In the genomic region with DNA sequence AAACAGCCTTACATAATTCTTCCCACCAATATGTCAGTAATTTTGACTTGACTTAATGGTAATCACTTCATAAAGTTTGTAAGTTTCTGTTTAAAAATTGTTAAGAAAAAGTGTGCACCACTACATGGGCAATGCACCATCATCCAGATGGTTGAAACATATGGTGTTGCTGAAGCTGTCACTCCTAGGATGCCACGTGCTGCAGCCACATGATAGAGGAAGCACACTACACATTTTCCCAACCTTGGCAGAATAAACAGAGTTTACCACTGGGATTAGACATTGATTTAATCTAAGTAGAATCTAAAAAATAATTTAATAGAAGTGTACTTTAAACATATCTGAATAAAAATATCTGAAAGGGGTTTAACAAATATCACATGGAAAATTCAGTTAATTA, we compare ENCODE assay signal across 19 cellular contexts.
"Had no signal": no experiment of that assay in that cellular context is flagged by ENCODE, and none has a peak within 500 bp of the region (broad histone marks: within the 10 kb centered on the region; RNA-seq: fewer than 3 reads in every experiment).

No MANE protein-coding gene starts in this region.

- H3K36me3 Mint-ChIP-seq: activated CD8-positive, alpha-beta memory T cell treated with anti-CD3 and anti-CD28 coated beads, Interleukin-2, amount 10 ng/mL, durations not matched to agents 7 days and 5 days; activated naive CD8-positive, alpha-beta T cell; natural killer cell treated with Interleukin-12 subunit alpha and Interleukin-12 subunit beta and Interleukin-15 and Interleukin-18, amount 100 ng/mL, for 72 hours had no signal

- H3K27ac Mint-ChIP-seq: activated CD4-positive, alpha-beta T cell treated with anti-CD3 and anti-CD28 coated beads for 36 hours; activated CD8-positive, alpha-beta memory T cell treated with anti-CD3 and anti-CD28 coated beads, Interleukin-2, amount 10 ng/mL, durations not matched to agents 7 days and 5 days; activated CD8-positive, alpha-beta T cell treated with anti-CD3 and anti-CD28 coated beads, Interleukin-2, amount 10 ng/mL, durations not matched to agents 7 days and 5 days; activated naive CD8-positive, alpha-beta T cell; activated T-helper 2 cell treated with anti-CD3 and anti-CD28 coated beads, Interferon-gamma antibody, Interleukin-2, Interleukin-4, amounts not matched to agents 10 μg/mL and 5 μg/mL and 100 μg/mL, durations not matched to agents 14 hours and 24 hours and 36 hours; natural killer cell treated with Interleukin-12 subunit alpha and Interleukin-12 subunit beta and Interleukin-15 and Interleukin-18, amount 100 ng/mL, for 72 hours had no signal

- H3K4me3 ChIP-seq: colonic mucosa, dorsolateral prefrontal cortex, mucosa of descending colon, tibial nerve had no signal

- DNase-seq: activated CD4-positive, alpha-beta T cell treated with anti-CD3 and anti-CD28 coated beads for 36 hours; activated CD4-positive, CD25-positive, alpha-beta regulatory T cell; activated CD8-positive, alpha-beta memory T cell treated with anti-CD3 and anti-CD28 coated beads, Interleukin-2, amount 10 ng/mL, durations not matched to agents 7 days and 5 days; activated CD8-positive, alpha-beta T cell treated with anti-CD3 and anti-CD28 coated beads, Interleukin-2, amount 10 ng/mL, durations not matched to agents 7 days and 5 days; activated naive CD4-positive, alpha-beta T cell; activated T-cell treated with anti-CD3 and anti-CD28 coated beads, Interleukin-2, amount 50 U/mL, for 48 hours; colonic mucosa; effector memory CD4-positive, alpha-beta T cell; islet precursor cell; left ventricle myocardium superior; mucosa of descending colon; right cardiac atrium; stimulated activated naive CD4-positive, alpha-beta T cell had no signal

- H3K27me3 Mint-ChIP-seq: activated CD4-positive, alpha-beta T cell treated with anti-CD3 and anti-CD28 coated beads for 36 hours; activated CD8-positive, alpha-beta memory T cell treated with anti-CD3 and anti-CD28 coated beads, Interleukin-2, amount 10 ng/mL, durations not matched to agents 7 days and 5 days; activated naive CD8-positive, alpha-beta T cell; central memory CD8-positive, alpha-beta T cell; natural killer cell treated with Interleukin-12 subunit alpha and Interleukin-12 subunit beta and Interleukin-15 and Interleukin-18, amount 100 ng/mL, for 72 hours had no signal

- H3K9me3 ChIP-seq: colonic mucosa, mucosa of descending colon, tibial nerve had no signal

- H3K4me1 ChIP-seq: colonic mucosa had no signal

- H3K4me3 Mint-ChIP-seq: activated CD4-positive, alpha-beta T cell treated with anti-CD3 and anti-CD28 coated beads for 36 hours; activated CD8-positive, alpha-beta memory T cell treated with anti-CD3 and anti-CD28 coated beads, Interleukin-2, amount 10 ng/mL, durations not matched to agents 7 days and 5 days; activated CD8-positive, alpha-beta T cell treated with anti-CD3 and anti-CD28 coated beads, Interleukin-2, amount 10 ng/mL, durations not matched to agents 7 days and 5 days; activated naive CD8-positive, alpha-beta T cell; central memory CD8-positive, alpha-beta T cell; natural killer cell treated with Interleukin-12 subunit alpha and Interleukin-12 subunit beta and Interleukin-15 and Interleukin-18, amount 100 ng/mL, for 72 hours had no signal

- H3K4me1 Mint-ChIP-seq: activated CD4-positive, alpha-beta T cell treated with anti-CD3 and anti-CD28 coated beads for 36 hours; activated CD8-positive, alpha-beta memory T cell treated with anti-CD3 and anti-CD28 coated beads, Interleukin-2, amount 10 ng/mL, durations not matched to agents 7 days and 5 days; central memory CD8-positive, alpha-beta T cell had no signal

- H3K36me3 ChIP-seq: colonic mucosa, tibial nerve had no signal

- H3K27ac ChIP-seq: colonic mucosa, dorsolateral prefrontal cortex, tibial nerve had no signal

- H3K27me3 ChIP-seq: colonic mucosa, tibial nerve had no signal
